In genomic region chr6:36809156-36809555, GRCh38 we compare ENCODE assay signal across 2 cellular contexts.
TF ChIP-seq lines count a peak whose summit lies in the region.

No MANE protein-coding gene starts in this region.

TF ChIP-seq in WTC11, 78 proteins besides CTCF, POLR2A, EP300 and RAD21:
- TF ChIP-seq NFYB (CRISPR knock-in tag; conservative IDR thresholded peaks at IDR 0.05; ENCODE audit: low read depth) (no peak), ZNF121 (CRISPR knock-in tag; IDR thresholded peaks at IDR 0.05) (peak; percentile 31; the same call in 1 of the 2 replicates), CDX4 (CRISPR knock-in tag; IDR thresholded peaks at IDR 0.05; ENCODE audit: borderline replicate concordance) (no peak), NR3C1 (CRISPR knock-in tag; conservative IDR thresholded peaks at IDR 0.05; ENCODE audit: low read depth) (no peak)

TF ChIP-seq in K562, 482 proteins besides CTCF, POLR2A, EP300 and RAD21:
- TF ChIP-seq ZNF121 (CRISPR knock-in tag; conservative IDR thresholded peaks at IDR 0.05) (peak; percentile 91), HIVEP1 (CRISPR knock-in tag; IDR thresholded peaks at IDR 0.05) (no peak)
TF ChIP-seq in K562: peak in this region for 1.
